In genomic region chr1:85027242-85027983, GRCh38 we compare ENCODE assay signal across 8 cellular contexts. TPM values are rescaled to one million over a fixed set of nuclear protein-coding genes. Genes with fewer than 3 reads are reported as not detected.
DNase-seq lines count a peak whose midpoint lies in the region; ATAC-seq and TF ChIP-seq lines count a peak whose summit lies in the region.

No MANE protein-coding gene starts in this region.

- no peak for TF ChIP-seq POLR2A in lower leg skin (IDR thresholded peaks at IDR 0.05)

- TF ChIP-seq CTCF in lower leg skin (IDR thresholded peaks at IDR 0.05): no peak

- no peak overlapping the region for H3K4me3 Mint-ChIP-seq in activated T-helper 1 cell treated with anti-CD3 and anti-CD28 coated beads, Interleukin-12 subunit alpha, Interleukin-12 subunit beta, Interleukin-2, Interleukin-4 antibody, amounts not matched to agents 30 ng/mL and 10 ng/mL and 1 ng/mL, durations not matched to agents 14 hours and 24 hours and 36 hours
- H3K4me3 Mint-ChIP-seq in naive thymus-derived CD4-positive, alpha-beta T cell: peak overlapping the region in 9 of 10 donors; percentile 19 to 70 (median 49)

- peaks cover 6% of the 10 kb centered on the region for H3K27me3 Mint-ChIP-seq in activated T-helper 1 cell treated with anti-CD3 and anti-CD28 coated beads, Interleukin-12 subunit alpha, Interleukin-12 subunit beta, Interleukin-2, Interleukin-4 antibody, amounts not matched to agents 30 ng/mL and 10 ng/mL and 1 ng/mL, durations not matched to agents 14 hours and 24 hours and 36 hours (ENCODE audit: insufficient read depth)
- no peaks in the 10 kb centered on the region for H3K27me3 Mint-ChIP-seq in naive thymus-derived CD4-positive, alpha-beta T cell

- POLR2A ChIA-PET in naive thymus-derived CD4-positive, alpha-beta T cell (lab: Charles Lee): interaction anchor here (0.7 to 1.7 kb wide), 6 partner anchors 82 to 249 kb away, joined by 3 to 34 read pairs (median 4); partner anchors contain the start of genes BCL10 and C1orf52

- no peaks in the 10 kb centered on the region for H3K9me3 Mint-ChIP-seq in activated T-helper 1 cell treated with anti-CD3 and anti-CD28 coated beads, Interleukin-12 subunit alpha, Interleukin-12 subunit beta, Interleukin-2, Interleukin-4 antibody, amounts not matched to agents 30 ng/mL and 10 ng/mL and 1 ng/mL, durations not matched to agents 14 hours and 24 hours and 36 hours
- no peaks in the 10 kb centered on the region for H3K9me3 Mint-ChIP-seq in naive thymus-derived CD4-positive, alpha-beta T cell

- peak; percentile 32 for DNase-seq in GM03348 (ENCODE audit: low spot score)
- DNase-seq in activated T-helper 1 cell treated with anti-CD3 and anti-CD28 coated beads, Interleukin-12 subunit alpha, Interleukin-12 subunit beta, Interleukin-2, Interleukin-4 antibody, amounts not matched to agents 30 ng/mL and 10 ng/mL and 1 ng/mL, durations not matched to agents 14 hours and 24 hours and 36 hours (ENCODE audit: low spot score): no peak
- DNase-seq in naive thymus-derived CD4-positive, alpha-beta T cell: peak in 7 of 9 donors; percentile 12 to 56 (median 34)
- no peak for DNase-seq in lower leg skin (ENCODE audit: low spot score in 2 of 2)
- DNase-seq in H4 (ENCODE audit: low spot score): no peak
- DNase-seq in EL: no peak

- 77 to 83% methylated on average over 5 of the region's 5 CpGs for WGBS in lower leg skin, 2 donors

- H3K4me1 Mint-ChIP-seq in activated T-helper 1 cell treated with anti-CD3 and anti-CD28 coated beads, Interleukin-12 subunit alpha, Interleukin-12 subunit beta, Interleukin-2, Interleukin-4 antibody, amounts not matched to agents 30 ng/mL and 10 ng/mL and 1 ng/mL, durations not matched to agents 14 hours and 24 hours and 36 hours (ENCODE audit: low read depth): peaks cover 10% of the 10 kb centered on the region
- H3K4me1 Mint-ChIP-seq in naive thymus-derived CD4-positive, alpha-beta T cell: peaks cover 7 to 13% (median 10%) of the 10 kb centered on the region in 7 donors

- peaks cover 5% of the 10 kb centered on the region for H3K36me3 Mint-ChIP-seq in activated T-helper 1 cell treated with anti-CD3 and anti-CD28 coated beads, Interleukin-12 subunit alpha, Interleukin-12 subunit beta, Interleukin-2, Interleukin-4 antibody, amounts not matched to agents 30 ng/mL and 10 ng/mL and 1 ng/mL, durations not matched to agents 14 hours and 24 hours and 36 hours (ENCODE audit: low read depth)
- H3K36me3 Mint-ChIP-seq in naive thymus-derived CD4-positive, alpha-beta T cell: peaks cover 0 to 1% (median 0%) of the 10 kb centered on the region in 5 donors

- no peaks in the 10 kb centered on the region for H3K27me3 ChIP-seq in naive thymus-derived CD4-positive, alpha-beta T cell (ENCODE audit: control insufficient read depth in 2 of 2, insufficient read depth in 2 of 2, low read length in 2 of 2)

- H3K36me3 ChIP-seq in naive thymus-derived CD4-positive, alpha-beta T cell (ENCODE audit: control insufficient read depth in 2 of 3, insufficient read depth in 3 of 3, low read length in 3 of 3): no peaks in the 10 kb centered on the region

- peaks cover 0 to 7% of the 10 kb centered on the region in 2 donors for H3K4me1 ChIP-seq in naive thymus-derived CD4-positive, alpha-beta T cell (ENCODE audit: control insufficient read depth in 2 of 2, insufficient read depth in 2 of 2, low read length in 2 of 2)

- CTCF ChIA-PET in naive thymus-derived CD4-positive, alpha-beta T cell (lab: Charles Lee): interaction anchor here (0.7 to 3.7 kb wide), 13 partner anchors 8 to 234 kb away, joined by 3 to 105 read pairs (median 3); partner anchors contain the start of genes C1orf52 and MCOLN3

- H3K9me3 ChIP-seq in naive thymus-derived CD4-positive, alpha-beta T cell (ENCODE audit: control insufficient read depth in 2 of 3, low read length in 3 of 3): no peaks in the 10 kb centered on the region

- intact Hi-C loops in activated T-helper 1 cell treated with anti-CD3 and anti-CD28 coated beads, Interleukin-12 subunit alpha, Interleukin-12 subunit beta, Interleukin-2, Interleukin-4 antibody, amounts not matched to agents 30 ng/mL and 10 ng/mL and 1 ng/mL, durations not matched to agents 14 hours and 24 hours and 36 hours (cut with micrococcal nuclease): loop anchor here (1.0 to 5.0 kb wide), 6 partner anchors 31 to 245 kb away; no protein-coding TSS in a partner anchor
- intact Hi-C loops in naive thymus-derived CD4-positive, alpha-beta T cell (cut with micrococcal nuclease): loop anchor here (1.0 to 2.0 kb wide), 6 partner anchors 21 to 231 kb away; partner anchors contain the start of genes C1orf52 (in 2 of the 2) and MCOLN3 (in 1 of the 2)
- intact Hi-C loops in lower leg skin (cut with DNase I; ENCODE audit: low total_unique reads): no loop called here

- peak overlapping the region; percentile 5 for H3K27ac ChIP-seq in naive thymus-derived CD4-positive, alpha-beta T cell (ENCODE audit: low read depth, low read length)

- ATAC-seq in GM19452 (IDR thresholded peaks at IDR 0.05; ENCODE audit: unreplicated experiment): peak; percentile 92
- peak; percentile 91 for ATAC-seq in HG03432 (IDR thresholded peaks at IDR 0.05; ENCODE audit: unreplicated experiment)
- ATAC-seq in naive thymus-derived CD4-positive, alpha-beta T cell: peak; percentile 94

- H3K4me3 ChIP-seq in naive thymus-derived CD4-positive, alpha-beta T cell (ENCODE audit: low read length): peak overlapping the region; percentile 33
- no peak overlapping the region for H3K4me3 ChIP-seq in lower leg skin (ENCODE audit: low read depth, poor library complexity, severe bottlenecking)

- peak overlapping the region; percentile 53 for H3K27ac Mint-ChIP-seq in activated T-helper 1 cell treated with anti-CD3 and anti-CD28 coated beads, Interleukin-12 subunit alpha, Interleukin-12 subunit beta, Interleukin-2, Interleukin-4 antibody, amounts not matched to agents 30 ng/mL and 10 ng/mL and 1 ng/mL, durations not matched to agents 14 hours and 24 hours and 36 hours
- peak overlapping the region; percentile 43 to 91 (median 84) for H3K27ac Mint-ChIP-seq in naive thymus-derived CD4-positive, alpha-beta T cell

RNA-seq across cellular contexts. Expression of gene MCOLN3, which starts 20.9 kb away (rescaled TPM):
- 1.3 and 1.7 TPM in 2 replicates for total RNA-seq in activated T-helper 1 cell treated with anti-CD3 and anti-CD28 coated beads, Interleukin-12 subunit alpha, Interleukin-12 subunit beta, Interleukin-2, Interleukin-4 antibody, amounts not matched to agents 30 ng/mL and 10 ng/mL and 1 ng/mL, durations not matched to agents 14 hours and 24 hours and 36 hours
- 10 to 100 TPM in 1 of 5 experiments, under 1 TPM in 4; 0.77 to 11.1 (median 0.95) TPM for total RNA-seq in naive thymus-derived CD4-positive, alpha-beta T cell
- 1 to 10 TPM in 1 of 2 donors, under 1 TPM in 1; 0.43 to 1.5 TPM for polyA plus RNA-seq in naive thymus-derived CD4-positive, alpha-beta T cell
- 1 to 10 TPM; 1.1 to 5.0 (median 3.7) TPM for total RNA-seq in lower leg skin
- total RNA-seq in H4 (2014; rRNA removed; shearing (Covaris generic)): 0.72 and 1.4 TPM in 2 replicates

RNA-seq across cellular contexts. Expression of gene MCOLN2, which starts 30.5 kb away (rescaled TPM):
- 117 and 119 TPM in 2 replicates for total RNA-seq in activated T-helper 1 cell treated with anti-CD3 and anti-CD28 coated beads, Interleukin-12 subunit alpha, Interleukin-12 subunit beta, Interleukin-2, Interleukin-4 antibody, amounts not matched to agents 30 ng/mL and 10 ng/mL and 1 ng/mL, durations not matched to agents 14 hours and 24 hours and 36 hours
- total RNA-seq in naive thymus-derived CD4-positive, alpha-beta T cell: 10 to 100 TPM in 2 of 5 experiments, 1 to 10 TPM in 3; 2.5 to 35.7 (median 3.1) TPM
- under 1 TPM in 1 of 2 donors, not detected in 1; 0.41 TPM for polyA plus RNA-seq in naive thymus-derived CD4-positive, alpha-beta T cell
- 1 to 10 TPM in 3 of 4 donors, under 1 TPM in 1; 0.44 to 1.9 (median 1.5) TPM for total RNA-seq in lower leg skin
- total RNA-seq in H4 (2014; rRNA removed; shearing (Covaris generic)): 2.3 and 2.6 TPM in 2 replicates

Comparison
In these comparisons a context has a peak if more than half of its experiments do, and no peak if none do; other contexts are left out.
1. DNase-seq: peak in GM03348 (single experiment) and naive thymus-derived CD4-positive, alpha-beta T cell (7 of 9); none in activated T-helper 1 cell treated with anti-CD3 and anti-CD28 coated beads, Interleukin-12 subunit alpha, Interleukin-12 subunit beta, Interleukin-2, Interleukin-4 antibody, amounts not matched to agents 30 ng/mL and 10 ng/mL and 1 ng/mL, durations not matched to agents 14 hours and 24 hours and 36 hours (single experiment), lower leg skin (0 of 2), H4 (single experiment) and EL (single experiment).
2. Peak in every context shown above with its lines, with median percentiles within 50 percentile points of each other: ATAC-seq.